In the genomic region with DNA sequence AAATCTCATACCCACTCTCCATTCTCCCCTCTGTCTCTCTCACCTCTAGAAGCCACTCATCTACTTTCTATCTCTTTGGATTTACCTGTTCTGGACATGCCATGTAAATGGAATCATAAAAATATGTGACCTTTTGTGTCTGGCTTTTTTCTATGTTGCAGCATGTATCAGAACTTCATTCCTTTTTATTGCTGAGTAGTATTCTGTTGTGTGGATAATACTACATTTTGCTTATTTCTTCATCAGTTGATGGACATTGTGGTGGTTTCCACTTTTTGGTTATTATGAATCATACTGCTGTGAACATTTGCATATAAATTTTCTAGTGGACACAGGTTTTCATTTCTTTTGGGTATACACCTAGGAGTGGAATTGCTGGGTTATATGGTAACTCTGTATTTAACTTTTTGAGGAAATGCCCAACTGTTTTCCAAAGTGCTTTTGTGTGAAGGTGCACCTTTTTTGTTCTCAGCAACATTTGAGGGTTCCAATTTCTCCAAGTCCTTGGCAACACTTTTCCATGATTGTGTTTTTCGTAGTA, we compare ENCODE assay signal across 15 cellular contexts. TPM values are rescaled to one million over a fixed set of nuclear protein-coding genes. Genes with fewer than 3 reads are reported as not detected.
DNase-seq lines count a peak whose midpoint lies in the region; ATAC-seq and TF ChIP-seq lines count a peak whose summit lies in the region.
"Had no signal": no experiment of that assay in that cellular context is flagged by ENCODE, and none has a peak within 500 bp of the region (broad histone marks: within the 10 kb centered on the region; RNA-seq: fewer than 3 reads in every experiment).

No MANE protein-coding gene starts in this region.

- no peaks in the 10 kb centered on the region for H3K27me3 ChIP-seq in left ventricle myocardium inferior (ENCODE audit: low read depth)
- no peaks in the 10 kb centered on the region for H3K27me3 ChIP-seq in heart left ventricle
- no peaks in the 10 kb centered on the region for H3K27me3 ChIP-seq in hepatocyte
- no peaks in the 10 kb centered on the region for H3K27me3 ChIP-seq in stomach smooth muscle (ENCODE audit: control insufficient read depth in 1 of 2, insufficient read depth in 2 of 2, low read length in 2 of 2)

- H3K4me2 ChIP-seq in hepatocyte, result peak overlapping the region; percentile 71

- peak overlapping the region; percentile 59 for H3K27ac ChIP-seq in left ventricle myocardium inferior (replicated peaks)
- H3K27ac ChIP-seq in heart left ventricle, result peak overlapping the region in 1 of 12 donors; percentile 47
- H3K27ac ChIP-seq in hepatocyte, result peak overlapping the region; percentile 85
- H3K27ac ChIP-seq in stomach smooth muscle (ENCODE audit: low read length), result peak overlapping the region; percentile 61

- H3K9ac ChIP-seq in stomach smooth muscle (ENCODE audit: low read length in 2 of 2), result no peak overlapping the region

- no peak for TF ChIP-seq CTCF in left ventricle myocardium inferior (IDR thresholded peaks at IDR 0.05; ENCODE audit: borderline replicate concordance)
- TF ChIP-seq CTCF in heart left ventricle (IDR thresholded peaks at IDR 0.05), result no peak
- no peak for TF ChIP-seq CTCF in hepatocyte (IDR thresholded peaks at IDR 0.05; ENCODE audit: poor library complexity)

- DNase-seq in left ventricle myocardium inferior (no peak), heart left ventricle (no peak), hepatocyte (ENCODE audit: low spot score) (no peak), foreskin melanocyte (no peak)
- no peak for DNase-seq in activated CD8-positive, alpha-beta memory T cell treated with anti-CD3 and anti-CD28 coated beads for 24 hours
- DNase-seq: 8988T, GDM1, H7, Kasumi-1, MM.1S, NCI-H1105 had no signal

- no peaks in the 10 kb centered on the region for H3K9me2 ChIP-seq in hepatocyte (replicated peaks; ENCODE audit: insufficient read depth)

- intact Hi-C loops in left ventricle myocardium inferior (cut with micrococcal nuclease) (loop anchor here (10.0 kb wide), 1 partner anchor 105 kb away; no protein-coding TSS in a partner anchor), heart left ventricle (cut with DNase I) (loop anchor here in 3 of 10 donors (5.0 to 10.0 kb wide), 2 partner anchors 95 to 98 kb away; no protein-coding TSS in a partner anchor)

- H3K4me3 ChIP-seq in left ventricle myocardium inferior (no peak overlapping the region), heart left ventricle (no peak overlapping the region), hepatocyte (no peak overlapping the region), stomach smooth muscle (ENCODE audit: low read length in 2 of 2) (no peak overlapping the region)

- 81 to 97% (median 87%) methylated on average over 1 of the region's 1 CpG for WGBS in heart left ventricle, 4 donors
- 100% methylated on average over 1 of the region's 1 CpG for WGBS in hepatocyte (ENCODE audit: low lambda C conversion rate, missing lambda C conversion rate)

- no peak overlapping the region for H2AFZ ChIP-seq in hepatocyte

- no peaks in the 10 kb centered on the region for H3K36me3 ChIP-seq in left ventricle myocardium inferior
- peaks cover 0 to under 1% (median 0%) of the 10 kb centered on the region in 9 donors for H3K36me3 ChIP-seq in heart left ventricle
- no peaks in the 10 kb centered on the region for H3K36me3 ChIP-seq in hepatocyte (replicated peaks; ENCODE audit: insufficient read depth, low read depth)
- no peaks in the 10 kb centered on the region for H3K36me3 ChIP-seq in stomach smooth muscle (ENCODE audit: control insufficient read depth in 2 of 2, insufficient read depth in 2 of 2, low read length in 2 of 2)

- TF ChIP-seq POLR2A in heart left ventricle (IDR thresholded peaks at IDR 0.05), result no peak

- H3K4me1 ChIP-seq in left ventricle myocardium inferior (peaks cover 81% of the 10 kb centered on the region), heart left ventricle (peaks cover 0 to 62% (median 25%) of the 10 kb centered on the region in 12 donors), hepatocyte (ENCODE audit: insufficient read depth) (peaks cover 7% of the 10 kb centered on the region), stomach smooth muscle (ENCODE audit: control insufficient read depth, insufficient read depth, low read length) (peaks cover 23% of the 10 kb centered on the region)

- no peak for ATAC-seq in heart left ventricle
- ATAC-seq in HG02610 (IDR thresholded peaks at IDR 0.05; ENCODE audit: unreplicated experiment), result no peak
- ATAC-seq in HG02763 (IDR thresholded peaks at IDR 0.05; ENCODE audit: unreplicated experiment), result no peak
- ATAC-seq: Panc1 had no signal

- H3K9me3 ChIP-seq in left ventricle myocardium inferior (replicated peaks) (no peaks in the 10 kb centered on the region), heart left ventricle (no peaks in the 10 kb centered on the region), hepatocyte (ENCODE audit: low read depth) (no peaks in the 10 kb centered on the region), stomach smooth muscle (ENCODE audit: control insufficient read depth in 2 of 2, low read length in 2 of 2) (no peaks in the 10 kb centered on the region)

- peaks cover 79% of the 10 kb centered on the region for H3K79me2 ChIP-seq in hepatocyte

- no peaks in the 10 kb centered on the region for H4K20me1 ChIP-seq in hepatocyte (ENCODE audit: insufficient read depth, poor library complexity, severe bottlenecking)

RNA-seq across cellular contexts. Expression of a gene that starts 18.2 kb away (rescaled TPM):
- total RNA-seq in left ventricle myocardium inferior, result 24.3 TPM
- total RNA-seq in heart left ventricle, result 10 to 100 TPM; 16.3 to 38.3 (median 32.4) TPM
- polyA plus RNA-seq in heart left ventricle, result 1 to 10 TPM; 8.0 to 8.3 TPM
- total RNA-seq in hepatocyte, result 21.2 and 27.9 TPM in 2 replicates
- polyA plus RNA-seq in hepatocyte, result 10.9 and 17.2 TPM in 2 replicates
